In the genomic region with DNA sequence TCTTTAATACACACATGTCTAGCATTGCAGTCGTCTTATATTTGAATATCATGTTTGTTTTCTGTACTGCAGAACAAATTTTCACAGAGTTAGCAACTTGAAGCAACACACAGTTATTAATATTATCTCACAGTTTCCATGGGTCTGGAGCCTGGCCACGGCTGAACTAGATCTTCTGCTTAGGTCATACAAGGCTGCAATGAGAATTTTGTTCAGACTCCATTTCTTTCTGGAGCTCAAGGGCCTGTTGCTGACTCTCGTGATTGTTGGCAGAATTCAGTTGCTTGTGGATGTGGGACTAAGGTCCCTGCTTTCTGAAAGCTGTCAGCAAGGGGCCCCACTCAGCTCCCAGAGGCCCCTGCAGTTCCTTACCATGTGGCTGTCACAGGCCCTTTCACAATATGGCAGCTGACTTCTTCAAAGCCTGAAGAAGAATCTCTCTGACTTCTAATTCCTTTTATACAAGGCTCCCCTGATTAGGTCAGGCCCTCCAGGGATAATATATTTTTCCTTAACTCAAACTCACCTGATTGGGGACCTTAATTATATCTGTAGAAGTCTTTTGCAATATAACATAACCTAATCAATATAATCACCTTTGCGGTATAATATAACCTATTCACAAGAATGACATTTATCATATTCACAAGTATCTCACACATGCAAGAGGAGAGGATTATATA, we compare ENCODE assay signal across 25 cellular contexts.
"Had no signal": no experiment of that assay in that cellular context is flagged by ENCODE, and none has a peak within 500 bp of the region (broad histone marks: within the 10 kb centered on the region; RNA-seq: fewer than 3 reads in every experiment).

No MANE protein-coding gene starts in this region.

- H3K36me3 ChIP-seq: SJSA1 had no signal

- ATAC-seq: activated CD4-positive, CD25-positive, alpha-beta regulatory T cell treated with anti-CD3 and anti-CD28 coated beads, Interleukin-2, amount 50 U/mL, for 24 hours; activated CD8-positive, alpha-beta T cell treated with anti-CD3 and anti-CD28 coated beads for 36 hours; activated T-cell treated with anti-CD3 and anti-CD28 coated beads, Interleukin-2, amount 50 U/mL, for 72 hours; Panc1; SK-N-SH treated with all-trans-retinoic acid at 6 μM for 48 hours had no signal

- DNase-seq: activated CD4-positive, alpha-beta T cell treated with anti-CD3 and anti-CD28 coated beads for 4 hours; activated CD8-positive, alpha-beta memory T cell treated with anti-CD3 and anti-CD28 coated beads, Interleukin-2, amount 50 U/mL, for 4 hours; activated CD8-positive, alpha-beta T cell treated with anti-CD3 and anti-CD28 coated beads for 36 hours; activated naive CD4-positive, alpha-beta T cell treated with anti-CD3 and anti-CD28 coated beads, Interleukin-2, amount 50 U/mL, for 16 hours; activated naive CD8-positive, alpha-beta T cell treated with anti-CD3 and anti-CD28 coated beads, Interleukin-2, amount 10 ng/mL, durations not matched to agents 7 days and 5 days; activated T-cell treated with anti-CD3 and anti-CD28 coated beads, Interleukin-2, amount 50 U/mL, for 72 hours; adrenal gland; anterior cingulate cortex; central memory CD4-positive, alpha-beta T cell; Karpas-422; MM.1S; NCI-H1417; NCI-H2029; NCI-H2107; NCI-H2171 treated with DMSO at 0.1 percent for 48 hours; NCI-H226; NCI-H526; NCI-H82; RPMI8226; SHP77; SW 1271 had no signal

- H3K27me3 ChIP-seq: adrenal gland, SJSA1 had no signal

- H3K27ac ChIP-seq: adrenal gland, SJSA1 had no signal

- H3K4me1 ChIP-seq: adrenal gland, SJSA1 had no signal

- H3K9me3 ChIP-seq: adrenal gland, SJSA1 had no signal

- H3K4me3 ChIP-seq: adrenal gland, SJSA1 had no signal
